24 cellular contexts compared by ENCODE assay signal in the genomic region with DNA sequence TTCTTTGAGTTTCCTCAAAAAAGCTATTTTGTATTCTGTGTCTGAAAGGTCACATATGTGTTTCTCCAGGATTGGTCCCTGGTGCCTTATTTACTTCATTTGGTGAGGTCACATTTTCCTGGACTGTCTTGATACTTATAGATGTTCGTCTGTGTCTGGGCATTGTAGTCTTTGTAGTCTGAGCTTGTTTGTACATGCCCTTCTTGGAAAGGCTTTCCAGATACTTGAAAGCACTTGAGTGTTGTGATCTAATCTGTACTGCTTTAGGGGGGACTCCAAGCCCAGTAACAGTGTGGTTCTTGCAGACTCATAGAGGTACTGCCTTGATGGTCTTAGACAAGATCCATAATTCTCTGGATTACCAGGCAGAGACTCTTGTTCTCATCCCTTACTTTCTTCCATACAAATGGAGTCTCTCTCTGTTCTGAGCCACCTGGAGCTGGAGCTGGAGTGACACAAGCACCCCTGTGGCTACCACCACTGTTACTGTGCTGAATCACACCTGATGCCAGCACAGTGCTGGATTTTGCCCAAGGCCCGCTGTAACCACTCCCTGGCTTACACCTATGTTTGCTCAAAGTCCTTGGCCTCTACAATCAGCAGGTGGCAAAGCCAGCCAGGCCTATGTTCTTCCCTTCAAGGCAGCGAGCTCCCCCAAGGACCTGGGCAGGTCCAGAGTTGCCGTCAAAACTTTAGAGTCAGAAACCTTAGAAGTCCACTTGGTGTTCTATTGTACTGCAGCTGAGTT.
DNase-seq lines count a peak whose midpoint lies in the region; ATAC-seq, FAIRE-seq and TF ChIP-seq lines count a peak whose summit lies in the region.
"Had no signal": no experiment of that assay in that cellular context is flagged by ENCODE, and none has a peak within 500 bp of the region (broad histone marks: within the 10 kb centered on the region; RNA-seq: fewer than 3 reads in every experiment).

No MANE protein-coding gene starts in this region.

- H3K27ac ChIP-seq in A549 (no peak overlapping the region), body of pancreas (no peak overlapping the region)

- no peak for TF ChIP-seq CTCF in A549 (IDR thresholded peaks at IDR 0.05)
- TF ChIP-seq CTCF in body of pancreas (IDR thresholded peaks at IDR 0.05), result peak in 1 of 7 experiments; percentile 7
- TF ChIP-seq CTCF in GM10266 (IDR thresholded peaks at IDR 0.05; ENCODE audit: control insufficient read depth, insufficient read depth, low read depth, missing control alignments), result no peak

- H3K36me3 ChIP-seq in body of pancreas (replicated peaks in 1 of 2; ENCODE audit: insufficient read depth in 1 of 2, low read depth in 2 of 2), result no peaks in the 10 kb centered on the region

- DNase-seq in A549 (ENCODE audit: low read depth in 1 of 2, low spot score in 1 of 2) (no peak), LoVo (ENCODE audit: low spot score) (peak; percentile 41), body of pancreas (peak; percentile 34 to 75 (median 64)), left lobe of liver (ENCODE audit: low spot score) (peak; percentile 41), GM10266 (ENCODE audit: extremely low spot score) (no peak), OCI-M1 (lab: John Stamatoyannopoulos, UW) (no peak), NCI-H748 treated with DMSO at 0.1 percent for 48 hours (lab: John Stamatoyannopoulos, UW) (no peak)
- DNase-seq: activated CD8-positive, alpha-beta T cell treated with anti-CD3 and anti-CD28 coated beads, Interleukin-2, amount 10 ng/mL, durations not matched to agents 7 days and 5 days; activated effector memory CD4-positive, alpha-beta T cell treated with Interleukin-2 at 50 U/mL for 16 hours; aorta; caudate nucleus; dermis blood vessel endothelial cell; GF-D8; left ventricle myocardium superior; MV-4-11; natural killer cell; NCI-H187; NCI-H226; NCI-H82; SHP77; trophoblast cell had no signal

- H3K9me3 ChIP-seq in A549, result no peaks in the 10 kb centered on the region
- no peaks in the 10 kb centered on the region for H3K9me3 ChIP-seq in body of pancreas

- H3K4me3 ChIP-seq in A549 (no peak overlapping the region), body of pancreas (no peak overlapping the region)
- H3K4me3 ChIP-seq: smooth muscle cell had no signal

- no peak for ATAC-seq in A549
- ATAC-seq in body of pancreas, result peak; percentile 48
- peak; percentile 83 for ATAC-seq in left lobe of liver
- ATAC-seq in GM21528 (IDR thresholded peaks at IDR 0.05; ENCODE audit: low FRiP score, unreplicated experiment), result no peak
- ATAC-seq: activated CD8-positive, alpha-beta T cell treated with anti-CD3 and anti-CD28 coated beads, Interleukin-2, amount 10 ng/mL, durations not matched to agents 7 days and 5 days; left ventricle myocardium superior; natural killer cell had no signal

- FAIRE-seq in A549 (lab: Jason Lieb, UNC), result peak; percentile 54
- FAIRE-seq: endometrium had no signal

- H3K4me1 ChIP-seq in A549 (no peaks in the 10 kb centered on the region), body of pancreas (no peaks in the 10 kb centered on the region)

- no peak for TF ChIP-seq RAD21 in A549 (conservative IDR thresholded peaks at IDR 0.05 in 1 of 2, IDR thresholded peaks at IDR 0.05 in 1 of 2)

- intact Hi-C loops in body of pancreas (cut with DNase I), result no loop called here

- TF ChIP-seq POLR2A in A549 (IDR thresholded peaks at IDR 0.05; ENCODE audit: low read length), result no peak
- no peak for TF ChIP-seq POLR2A in body of pancreas (IDR thresholded peaks at IDR 0.05)

- WGBS in A549 (ENCODE audit: missing lambda C conversion rate), result 62% methylated on average over 2 of the region's 4 CpGs
- WGBS in body of pancreas, 2 donors, result 38 to 80% methylated on average over 1 to 4 of the region's 4 CpGs

- POLR2A ChIA-PET in A549 (lab: Yijun Ruan, JAX), result no interaction called here

- CTCF ChIA-PET in A549 (lab: Yijun Ruan, JAX), result interaction anchor here (0.6 kb wide), 2 partner anchors 37 to 330 kb away, joined by 3 read pairs; no protein-coding TSS in a partner anchor

- no peak overlapping the region for H3K4me2 ChIP-seq in A549
- H3K4me2 ChIP-seq: smooth muscle cell had no signal

- TF ChIP-seq EP300 in A549 (IDR thresholded peaks at IDR 0.05), result no peak

- H3K27me3 ChIP-seq in body of pancreas, result no peaks in the 10 kb centered on the region

TF ChIP-seq in A549, 52 proteins besides CTCF, POLR2A, EP300 and RAD21:
- TF ChIP-seq, protein P1, sequence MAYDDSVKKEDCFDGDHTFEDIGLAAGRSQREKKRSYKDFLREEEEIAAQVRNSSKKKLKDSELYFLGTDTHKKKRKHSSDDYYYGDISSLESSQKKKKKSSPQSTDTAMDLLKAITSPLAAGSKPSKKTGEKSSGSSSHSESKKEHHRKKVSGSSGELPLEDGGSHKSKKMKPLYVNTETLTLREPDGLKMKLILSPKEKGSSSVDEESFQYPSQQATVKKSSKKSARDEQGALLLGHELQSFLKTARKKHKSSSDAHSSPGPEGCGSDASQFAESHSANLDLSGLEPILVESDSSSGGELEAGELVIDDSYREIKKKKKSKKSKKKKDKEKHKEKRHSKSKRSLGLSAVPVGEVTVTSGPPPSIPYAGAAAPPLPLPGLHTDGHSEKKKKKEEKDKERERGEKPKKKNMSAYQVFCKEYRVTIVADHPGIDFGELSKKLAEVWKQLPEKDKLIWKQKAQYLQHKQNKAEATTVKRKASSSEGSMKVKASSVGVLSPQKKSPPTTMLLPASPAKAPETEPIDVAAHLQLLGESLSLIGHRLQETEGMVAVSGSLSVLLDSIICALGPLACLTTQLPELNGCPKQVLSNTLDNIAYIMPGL (CRISPR knock-in tag; IDR thresholded peaks at IDR 0.05; ENCODE audit: borderline replicate concordance), result no peak
- no peak for TF ChIP-seq SMC3 (IDR thresholded peaks at IDR 0.05)
- no peak for TF ChIP-seq CHD2 (IDR thresholded peaks at IDR 0.05; ENCODE audit: low read length, partially characterized antibody)
- no peak for TF ChIP-seq FOSB (CRISPR knock-in tag; IDR thresholded peaks at IDR 0.05)
- no peak for TF ChIP-seq MYC (IDR thresholded peaks at IDR 0.05; ENCODE audit: borderline replicate concordance, low read length)
- no peak for TF ChIP-seq MAZ (IDR thresholded peaks at IDR 0.05; ENCODE audit: borderline replicate concordance, low read depth, low read length)
- TF ChIP-seq, protein P2, sequence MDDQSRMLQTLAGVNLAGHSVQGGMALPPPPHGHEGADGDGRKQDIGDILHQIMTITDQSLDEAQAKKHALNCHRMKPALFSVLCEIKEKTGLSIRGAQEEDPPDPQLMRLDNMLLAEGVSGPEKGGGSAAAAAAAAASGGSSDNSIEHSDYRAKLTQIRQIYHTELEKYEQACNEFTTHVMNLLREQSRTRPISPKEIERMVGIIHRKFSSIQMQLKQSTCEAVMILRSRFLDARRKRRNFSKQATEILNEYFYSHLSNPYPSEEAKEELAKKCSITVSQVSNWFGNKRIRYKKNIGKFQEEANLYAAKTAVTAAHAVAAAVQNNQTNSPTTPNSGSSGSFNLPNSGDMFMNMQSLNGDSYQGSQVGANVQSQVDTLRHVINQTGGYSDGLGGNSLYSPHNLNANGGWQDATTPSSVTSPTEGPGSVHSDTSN (IDR thresholded peaks at IDR 0.05), result no peak
- TF ChIP-seq, protein P3, sequence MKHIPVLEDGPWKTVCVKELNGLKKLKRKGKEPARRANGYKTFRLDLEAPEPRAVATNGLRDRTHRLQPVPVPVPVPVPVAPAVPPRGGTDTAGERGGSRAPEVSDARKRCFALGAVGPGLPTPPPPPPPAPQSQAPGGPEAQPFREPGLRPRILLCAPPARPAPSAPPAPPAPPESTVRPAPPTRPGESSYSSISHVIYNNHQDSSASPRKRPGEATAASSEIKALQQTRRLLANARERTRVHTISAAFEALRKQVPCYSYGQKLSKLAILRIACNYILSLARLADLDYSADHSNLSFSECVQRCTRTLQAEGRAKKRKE (CRISPR knock-in tag; IDR thresholded peaks at IDR 0.05; ENCODE audit: low read depth), result no peak
- TF ChIP-seq, protein P4, sequence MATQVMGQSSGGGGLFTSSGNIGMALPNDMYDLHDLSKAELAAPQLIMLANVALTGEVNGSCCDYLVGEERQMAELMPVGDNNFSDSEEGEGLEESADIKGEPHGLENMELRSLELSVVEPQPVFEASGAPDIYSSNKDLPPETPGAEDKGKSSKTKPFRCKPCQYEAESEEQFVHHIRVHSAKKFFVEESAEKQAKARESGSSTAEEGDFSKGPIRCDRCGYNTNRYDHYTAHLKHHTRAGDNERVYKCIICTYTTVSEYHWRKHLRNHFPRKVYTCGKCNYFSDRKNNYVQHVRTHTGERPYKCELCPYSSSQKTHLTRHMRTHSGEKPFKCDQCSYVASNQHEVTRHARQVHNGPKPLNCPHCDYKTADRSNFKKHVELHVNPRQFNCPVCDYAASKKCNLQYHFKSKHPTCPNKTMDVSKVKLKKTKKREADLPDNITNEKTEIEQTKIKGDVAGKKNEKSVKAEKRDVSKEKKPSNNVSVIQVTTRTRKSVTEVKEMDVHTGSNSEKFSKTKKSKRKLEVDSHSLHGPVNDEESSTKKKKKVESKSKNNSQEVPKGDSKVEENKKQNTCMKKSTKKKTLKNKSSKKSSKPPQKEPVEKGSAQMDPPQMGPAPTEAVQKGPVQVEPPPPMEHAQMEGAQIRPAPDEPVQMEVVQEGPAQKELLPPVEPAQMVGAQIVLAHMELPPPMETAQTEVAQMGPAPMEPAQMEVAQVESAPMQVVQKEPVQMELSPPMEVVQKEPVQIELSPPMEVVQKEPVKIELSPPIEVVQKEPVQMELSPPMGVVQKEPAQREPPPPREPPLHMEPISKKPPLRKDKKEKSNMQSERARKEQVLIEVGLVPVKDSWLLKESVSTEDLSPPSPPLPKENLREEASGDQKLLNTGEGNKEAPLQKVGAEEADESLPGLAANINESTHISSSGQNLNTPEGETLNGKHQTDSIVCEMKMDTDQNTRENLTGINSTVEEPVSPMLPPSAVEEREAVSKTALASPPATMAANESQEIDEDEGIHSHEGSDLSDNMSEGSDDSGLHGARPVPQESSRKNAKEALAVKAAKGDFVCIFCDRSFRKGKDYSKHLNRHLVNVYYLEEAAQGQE (IDR thresholded peaks at IDR 0.05), result no peak
- no peak for TF ChIP-seq RNF2 (IDR thresholded peaks at IDR 0.05; ENCODE audit: borderline replicate concordance, low read depth)
TF ChIP-seq in A549: peak in this region for 0.

Comparison
In these comparisons a context has a peak if more than half of its experiments do, and no peak if none do; other contexts are left out.
1. ATAC-seq: peak in body of pancreas (single experiment) and left lobe of liver (single experiment); none in A549 (0 of 2) and GM21528 (single experiment).
2. DNase-seq: peak in LoVo (single experiment), body of pancreas (4 of 4) and left lobe of liver (single experiment); none in A549 (0 of 2), GM10266 (single experiment), OCI-M1 (single experiment) and NCI-H748 treated with DMSO at 0.1 percent for 48 hours (single experiment).